In genomic region chr11:68353118-68353517, GRCh38 we compare ENCODE assay signal across 17 cellular contexts. TPM values are rescaled to one million over a fixed set of nuclear protein-coding genes. Genes with fewer than 3 reads are reported as not detected.
DNase-seq lines count a peak whose midpoint lies in the region; TF ChIP-seq lines count a peak whose summit lies in the region.
"Had no signal": no experiment of that assay in that cellular context is flagged by ENCODE, and none has a peak within 500 bp of the region (broad histone marks: within the 10 kb centered on the region; RNA-seq: fewer than 3 reads in every experiment).

No MANE protein-coding gene starts in this region.

- H3K36me3 ChIP-seq in Peyer's patch (peaks cover 0 to 29% (median 0%) of the 10 kb centered on the region in 3 donors), sigmoid colon (peaks cover 0 to 2% (median 0%) of the 10 kb centered on the region in 4 donors)

- POLR2A ChIA-PET in AG04450 (lab: Yijun Ruan, JAX): no interaction called here

- no peak for TF ChIP-seq EP300 in sigmoid colon (IDR thresholded peaks at IDR 0.05)

- TF ChIP-seq CTCF in AG04450 (IDR thresholded peaks at IDR 0.05; ENCODE audit: low read depth, low read length) (no peak), Peyer's patch (IDR thresholded peaks at IDR 0.05) (no peak), sigmoid colon (IDR thresholded peaks at IDR 0.05) (no peak)

- H3K4me3 ChIP-seq in AG04450 (ENCODE audit: low read depth, low read length) (no peak overlapping the region), Peyer's patch (no peak overlapping the region), sigmoid colon (no peak overlapping the region)

- 90 to 92% methylated on average over 7 of the region's 7 CpGs for WGBS in sigmoid colon, 2 donors

- H3K9me3 ChIP-seq in AG04450 (ENCODE audit: control insufficient read depth, insufficient read depth, low read length) (no peaks in the 10 kb centered on the region; the same call in 1 of the 2 replicates), Peyer's patch (no peaks in the 10 kb centered on the region), sigmoid colon (no peaks in the 10 kb centered on the region)

- no peaks in the 10 kb centered on the region for H3K27me3 ChIP-seq in AG04450 (ENCODE audit: control insufficient read depth, insufficient read depth, low read length)
- H3K27me3 ChIP-seq in Peyer's patch: no peaks in the 10 kb centered on the region
- no peaks in the 10 kb centered on the region for H3K27me3 ChIP-seq in layer of hippocampus (ENCODE audit: control insufficient read depth, insufficient read depth, low read length)
- no peaks in the 10 kb centered on the region for H3K27me3 ChIP-seq in sigmoid colon

- TF ChIP-seq POLR2A in Peyer's patch (IDR thresholded peaks at IDR 0.05): no peak
- no peak for TF ChIP-seq POLR2A in sigmoid colon (IDR thresholded peaks at IDR 0.05)

- H3K27ac ChIP-seq in AG04450 (ENCODE audit: low read depth, low read length) (peak overlapping the region; percentile 93), Peyer's patch (peak overlapping the region; percentile 27 to 83 (median 64)), layer of hippocampus (ENCODE audit: low read depth, low read length) (peak overlapping the region; percentile 76), sigmoid colon (peak overlapping the region; percentile 85 to 96 (median 93))
- H3K27ac ChIP-seq: KMS-11 had no signal

- peaks cover 0 to 34% (median 0%) of the 10 kb centered on the region in 4 donors for H3K4me1 ChIP-seq in Peyer's patch
- peaks cover 0 to 90% (median 87%) of the 10 kb centered on the region in 4 donors for H3K4me1 ChIP-seq in sigmoid colon

- CTCF ChIA-PET in AG04450 (lab: Charles Lee): no interaction called here

- DNase-seq in AG04450 (ENCODE audit: low read depth, low spot score) (no peak), Peyer's patch (no peak), sigmoid colon (no peak), cerebellum (ENCODE audit: low spot score) (no peak), globus pallidus (ENCODE audit: low spot score) (no peak), amniotic stem cell (lab: John Stamatoyannopoulos, UW) (no peak)
- no peak for DNase-seq in activated CD4-positive, alpha-beta T cell treated with anti-CD3 and anti-CD28 coated beads, Interleukin-2, amount 50 U/mL, for 48 hours
- DNase-seq: activated CD4-positive, alpha-beta T cell treated with anti-CD3 and anti-CD28 coated beads, Interleukin-2, amount 50 U/mL, for 4 hours; anterior cingulate cortex; DMS 273 treated with DMSO at 0.1 percent for 48 hours; effector CD4-positive, alpha-beta T cell; HCEC 1CT; immature natural killer cell; NCI-H187 treated with DMSO at 0.1 percent for 48 hours; stimulated activated CD4-positive, alpha-beta T cell treated with anti-CD3 and anti-CD28 coated beads, Interleukin-4, amount 100 ng/mL, for 4 hours had no signal

- intact Hi-C loops in sigmoid colon (cut with DNase I): no loop called here

RNA-seq across cellular contexts. Expression of gene LRP5, which starts 40.7 kb away (rescaled TPM):
- 4.9 and 8.0 TPM in 2 replicates for polyA plus RNA-seq in AG04450 (2011; rRNA removed)
- polyA minus RNA-seq in AG04450 (2011; rRNA and poly(A)+ RNA removed): 11.1 and 15.4 TPM in 2 replicates
- total RNA-seq in Peyer's patch: 100 to 1,000 TPM; 149 to 196 (median 168) TPM
- total RNA-seq in sigmoid colon: 10 to 100 TPM; 18.3 to 43.8 (median 29.2) TPM
- polyA plus RNA-seq in sigmoid colon: 10 to 100 TPM; 18.0 to 63.1 (median 20.4) TPM
- total RNA-seq in cerebellum: 15.7 TPM
